In genomic region chr3:112799946-112800345, GRCh38 we compare ENCODE assay signal across 32 cellular contexts. TPM values are rescaled to one million over a fixed set of nuclear protein-coding genes. Genes with fewer than 3 reads are reported as not detected.
A peak's percentile ranks its signal among the peaks of the same experiment; 100 is the strongest.
DNase-seq lines count a peak whose midpoint lies in the region; ATAC-seq and TF ChIP-seq lines count a peak whose summit lies in the region.
"Had no signal": no experiment of that assay in that cellular context is flagged by ENCODE, and none has a peak within 500 bp of the region (broad histone marks: within the 10 kb centered on the region; RNA-seq: fewer than 3 reads in every experiment).

No MANE protein-coding gene starts in this region.

- H3K4me2 ChIP-seq in IMR-90 (ENCODE audit: low read depth, low read length), result peak overlapping the region; percentile 49; the same call in 1 of the 2 replicates

- H3K79me1 ChIP-seq in IMR-90 (ENCODE audit: low read depth in 1 of 2, low read length in 2 of 2), result no peaks in the 10 kb centered on the region

- no peak overlapping the region for H3K4me3 ChIP-seq in IMR-90 (ENCODE audit: insufficient read depth, low read depth, low read length)
- H3K4me3 ChIP-seq in left lung, result no peak overlapping the region
- H3K4me3 ChIP-seq: cardiac muscle cell, gastroesophageal sphincter, SJSA1, tibial artery had no signal

- H4K91ac ChIP-seq in IMR-90 (ENCODE audit: insufficient read depth, low read depth, low read length), result 0 out of 2 replicates have a peak overlapping the region, but pooled peaks have one; percentile 24

- ATAC-seq in IMR-90 (ENCODE audit: low read depth), result peak; percentile 54; the same call in 1 of the 2 replicates
- peak; percentile 48 for ATAC-seq in left lung
- no peak for ATAC-seq in HG03342 (IDR thresholded peaks at IDR 0.05; ENCODE audit: unreplicated experiment)
- ATAC-seq in HG03025 (IDR thresholded peaks at IDR 0.05; ENCODE audit: low FRiP score, unreplicated experiment), result no peak
- ATAC-seq: gastroesophageal sphincter had no signal

- dilution Hi-C loops in IMR-90 (cut with HindIII; ENCODE audit: low sequenced_read_pairs, unreplicated experiment), result no loop called here

- H4K20me1 ChIP-seq in IMR-90 (ENCODE audit: insufficient read depth, low read length), result no peaks in the 10 kb centered on the region

- H2BK5ac ChIP-seq in IMR-90 (ENCODE audit: low read depth, low read length, poor library complexity, severe bottlenecking), result peak overlapping the region; percentile 45

- no peak overlapping the region for H2AK9ac ChIP-seq in IMR-90 (replicated peaks; ENCODE audit: low read depth, low read length, poor library complexity)

- no peak overlapping the region for H2BK120ac ChIP-seq in IMR-90 (ENCODE audit: low read depth, low read length)

- H3K9me3 Mint-ChIP-seq in chondrocyte (ENCODE audit: low read depth), result no peaks in the 10 kb centered on the region
- H3K9me3 Mint-ChIP-seq: CD8-positive, alpha-beta memory T cell; nephron had no signal

- peak overlapping the region; percentile 46; the same call in 1 of the 2 replicates for H3K18ac ChIP-seq in IMR-90 (ENCODE audit: low read depth, low read length)

- in situ Hi-C loops in IMR-90 (cut with MboI; ENCODE audit: low sequenced_read_pairs), result no loop called here

- H3K36me3 ChIP-seq in IMR-90 (ENCODE audit: control insufficient read depth, insufficient read depth, low read length), result no peaks in the 10 kb centered on the region
- no peaks in the 10 kb centered on the region for H3K36me3 ChIP-seq in left lung
- H3K36me3 ChIP-seq: cardiac muscle cell, gastroesophageal sphincter, SJSA1, tibial artery, WERI-Rb-1 had no signal

- peak overlapping the region; percentile 20; the same call in 1 of the 2 replicates for H3K23ac ChIP-seq in IMR-90 (ENCODE audit: low read depth, low read length)

- intact Hi-C loops in IMR-90 (cut with micrococcal nuclease) (no loop called here), left lung (cut with DNase I) (no loop called here)

- TF ChIP-seq POLR2A in IMR-90 (IDR thresholded peaks at IDR 0.05; ENCODE audit: low read depth, low read length), result no peak

- no peak overlapping the region; the same call in 1 of the 2 replicates for H3K4ac ChIP-seq in IMR-90 (ENCODE audit: low read depth, low read length)

- POLR2A ChIA-PET in IMR-90 (lab: Charles Lee; ENCODE audit: unreplicated experiment), result no interaction called here

- CTCF ChIA-PET in IMR-90 (lab: Yijun Ruan, JAX), result interaction anchor here (0.6 kb wide), 1 partner anchor 123 kb away, joined by 3 read pairs; no protein-coding TSS in a partner anchor

- H3K56ac ChIP-seq in IMR-90 (ENCODE audit: extremely low read depth, insufficient read depth, low read length), result no peak overlapping the region

- H3K27ac ChIP-seq in IMR-90 (ENCODE audit: insufficient read depth, low read length) (no peak overlapping the region), left lung (no peak overlapping the region)
- H3K27ac ChIP-seq: cardiac muscle cell, gastroesophageal sphincter, SJSA1, tibial artery, WERI-Rb-1 had no signal

- peak overlapping the region; percentile 74 for H3K14ac ChIP-seq in IMR-90 (replicated peaks; ENCODE audit: low read depth, low read length)

- H3K9me3 ChIP-seq in IMR-90 (ENCODE audit: control insufficient read depth, insufficient read depth, low read length) (no peaks in the 10 kb centered on the region), left lung (peaks cover 0 to 3% of the 10 kb centered on the region in 2 donors)
- H3K9me3 ChIP-seq: gastroesophageal sphincter, SJSA1, tibial artery had no signal

- no peak overlapping the region for H3K4me3 Mint-ChIP-seq in chondrocyte (ENCODE audit: unreplicated experiment)
- H3K4me3 Mint-ChIP-seq: CD8-positive, alpha-beta memory T cell; nephron had no signal

- TF ChIP-seq CTCF in IMR-90 (conservative IDR thresholded peaks at IDR 0.05; ENCODE audit: low read depth, low read length), result no peak
- no peak for TF ChIP-seq CTCF in chondrocyte (IDR thresholded peaks at IDR 0.05)
- no peak for TF ChIP-seq CTCF in left lung (IDR thresholded peaks at IDR 0.05)

- no peak for TF ChIP-seq RAD21 in IMR-90 (IDR thresholded peaks at IDR 0.05; ENCODE audit: low read length)

- peaks cover 17% of the 10 kb centered on the region for H3K4me1 Mint-ChIP-seq in chondrocyte (ENCODE audit: low read depth)

- no peak overlapping the region for H3K9ac ChIP-seq in IMR-90 (ENCODE audit: low read depth, low read length)

- peak overlapping the region; percentile 5 for H3K27ac Mint-ChIP-seq in chondrocyte (ENCODE audit: unreplicated experiment)
- H3K27ac Mint-ChIP-seq: CD8-positive, alpha-beta memory T cell; nephron had no signal

- H3K27me3 ChIP-seq in IMR-90 (ENCODE audit: control insufficient read depth, insufficient read depth, low read length) (no peaks in the 10 kb centered on the region), left lung (no peaks in the 10 kb centered on the region)
- H3K27me3 ChIP-seq: cardiac muscle cell, gastroesophageal sphincter, SJSA1, tibial artery had no signal

- H3K9me1 ChIP-seq in IMR-90 (ENCODE audit: insufficient read depth, low read length), result no peaks in the 10 kb centered on the region; the same call in 1 of the 2 replicates

- peaks cover 3% of the 10 kb centered on the region; the same call in 1 of the 2 replicates for H3K4me1 ChIP-seq in IMR-90 (ENCODE audit: control insufficient read depth, insufficient read depth, low read length)
- peaks cover 0 to 7% of the 10 kb centered on the region in 2 donors for H3K4me1 ChIP-seq in left lung
- H3K4me1 ChIP-seq: gastroesophageal sphincter, SJSA1, tibial artery had no signal

- H4K8ac ChIP-seq in IMR-90 (ENCODE audit: low read depth in 2 of 2, low read length in 2 of 2), result peak overlapping the region in 1 of 2 experiments; percentile 63; a peak in 2 of 4 replicates

- no peak overlapping the region for H2AFZ ChIP-seq in IMR-90 (replicated peaks; ENCODE audit: low read length, poor library complexity)

- DNase-seq in DMS53 (lab: John Stamatoyannopoulos, UW) (peak; percentile 69), IMR-90 (peak; percentile 36), chondrocyte (ENCODE audit: low spot score) (no peak), left lung (no peak), COR-L47 (lab: John Stamatoyannopoulos, UW) (no peak), mucosa of gallbladder (ENCODE audit: low spot score) (no peak)
- DNase-seq: activated CD4-positive, alpha-beta T cell treated with anti-CD3 and anti-CD28 coated beads, Interleukin-2, amount 50 U/mL, for 1 hour; activated CD8-positive, alpha-beta memory T cell treated with anti-CD3 and anti-CD28 coated beads, Interleukin-2, amount 50 U/mL, for 4 hours; activated effector memory CD4-positive, alpha-beta T cell treated with anti-CD3 and anti-CD28 coated beads, Interleukin-2, amount 50 U/mL, for 16 hours; CD8-positive, alpha-beta memory T cell; H7; NCI-H1417 treated with DMSO at 0.1 percent for 48 hours; NCI-H2171 treated with DMSO at 0.1 percent for 48 hours; NCI-H748 treated with DMSO at 0.1 percent for 48 hours; stimulated activated CD4-positive, alpha-beta T cell treated with anti-CD3 and anti-CD28 coated beads, Interleukin-2, amount 100 ng/mL, for 24 hours; stimulated activated naive CD4-positive, alpha-beta T cell; T-helper 2 cell; tibial artery; WERI-Rb-1 had no signal

- H4K5ac ChIP-seq in IMR-90 (ENCODE audit: low read depth, low read length), result peak overlapping the region; percentile 60; the same call in 1 of the 2 replicates

- no peak overlapping the region for H2BK20ac ChIP-seq in IMR-90 (ENCODE audit: low read depth, low read length)

- H3K36me3 Mint-ChIP-seq in chondrocyte (ENCODE audit: low read depth), result no peaks in the 10 kb centered on the region

- BruUV-seq in IMR-90 (replicated peaks; lab: Mats Ljungman, UMichigan), result no TSS peak

- no peak overlapping the region for H2BK15ac ChIP-seq in IMR-90 (ENCODE audit: low read depth, low read length)

- H3K27me3 Mint-ChIP-seq in chondrocyte (ENCODE audit: low read depth), result no peaks in the 10 kb centered on the region
- H3K27me3 Mint-ChIP-seq: CD8-positive, alpha-beta memory T cell had no signal

- H2AK5ac ChIP-seq in IMR-90 (ENCODE audit: low read depth, low read length), result no peak overlapping the region

TF ChIP-seq in IMR-90, 13 proteins besides CTCF, POLR2A, EP300 and RAD21 (continues in another document):
- TF ChIP-seq RFX5 (IDR thresholded peaks at IDR 0.05; ENCODE audit: low read depth, low read length) (no peak), FOS (IDR thresholded peaks at IDR 0.05; ENCODE audit: low read depth, low read length) (no peak), MAFK (IDR thresholded peaks at IDR 0.05; ENCODE audit: low read depth, low read length) (no peak), CHD1 (IDR thresholded peaks at IDR 0.05; ENCODE audit: low read depth, low read length) (no peak), USF2 (IDR thresholded peaks at IDR 0.05; ENCODE audit: low read depth, low read length) (no peak), CEBPB (IDR thresholded peaks at IDR 0.05; ENCODE audit: low read depth, low read length) (no peak), SMC3 (IDR thresholded peaks at IDR 0.05; ENCODE audit: low read depth, low read length) (no peak), MXI1 (IDR thresholded peaks at IDR 0.05; ENCODE audit: borderline replicate concordance, low read depth, low read length) (no peak), BHLHE40 (IDR thresholded peaks at IDR 0.05; ENCODE audit: low read depth, low read length) (no peak), MAZ (IDR thresholded peaks at IDR 0.05; ENCODE audit: borderline replicate concordance, low read depth, low read length) (no peak), NFE2L2 (IDR thresholded peaks at IDR 0.05; ENCODE audit: low read depth, low read length) (no peak), RCOR1 (IDR thresholded peaks at IDR 0.05; ENCODE audit: insufficient replicate concordance, low read length) (no peak)

RNA-seq across cellular contexts. Expression of gene CD200R1L, which starts 46.7 kb away (rescaled TPM):
- total RNA-seq in IMR-90 (2012; rRNA removed), result not detected in 2 replicates
- polyA plus RNA-seq in IMR-90 (2012; rRNA removed), result not detected in 2 replicates
- not detected in 2 replicates for polyA plus RNA-seq in IMR-90 (2012; cell fraction: cytosol; rRNA removed)
- polyA plus RNA-seq in IMR-90 (2012; cell fraction: nucleus; rRNA removed; ENCODE audit: low replicate concordance), result not detected in 2 replicates
- not detected in 3 replicates for total RNA-seq in chondrocyte
- not detected for total RNA-seq in left lung
- not detected for total RNA-seq in mucosa of gallbladder
- total RNA-seq: cardiac muscle cell; CD8-positive, alpha-beta memory T cell; dermis microvascular lymphatic vessel endothelial cell; endothelial cell of umbilical vein; gastroesophageal sphincter; H7; HT1080; kidney epithelial cell; LHCN-M2; posterior vena cava; SJSA1 had no signal
- polyA plus RNA-seq: adipose tissue; cardiac muscle cell; CD8-positive, alpha-beta memory T cell; endothelial cell of umbilical vein had no signal

Comparison
In these comparisons a context has a peak if more than half of its experiments do, and no peak if none do; other contexts are left out.
1. DNase-seq: peak in DMS53 (single experiment) and IMR-90 (single experiment); none in chondrocyte (single experiment), left lung (0 of 2), COR-L47 (single experiment) and mucosa of gallbladder (single experiment).
2. ATAC-seq: peak in IMR-90 (single experiment) and left lung (single experiment); none in HG03342 (single experiment) and HG03025 (single experiment).